Comparison of ENCODE assay signal across 19 cellular contexts in the genomic region with DNA sequence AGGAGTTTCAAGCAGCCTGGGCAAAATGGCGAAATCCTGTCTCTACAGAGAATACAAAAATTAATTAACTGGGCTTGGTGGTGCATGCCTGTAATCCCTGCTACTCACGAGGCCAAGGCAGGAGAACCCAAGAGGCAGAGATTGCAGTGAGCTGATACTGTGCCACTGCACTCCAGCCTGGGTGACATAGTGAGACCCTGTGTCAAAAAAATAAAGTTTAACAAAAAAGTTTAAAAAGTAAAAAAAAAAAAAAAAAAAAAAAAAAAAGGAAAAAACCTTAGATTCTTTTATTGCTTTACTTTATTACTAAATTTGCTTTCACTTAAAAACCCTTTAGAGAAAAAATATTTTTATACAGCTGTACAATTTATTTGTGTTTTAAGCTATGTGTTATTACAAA.
"Had no signal": no experiment of that assay in that cellular context is flagged by ENCODE, and none has a peak within 500 bp of the region (broad histone marks: within the 10 kb centered on the region; RNA-seq: fewer than 3 reads in every experiment).

No MANE protein-coding gene starts in this region.

- ATAC-seq: foreskin keratinocyte, natural killer cell had no signal

- H3K9me3 Mint-ChIP-seq: activated CD4-positive, alpha-beta memory T cell treated with anti-CD3 and anti-CD28 coated beads for 36 hours; activated naive CD4-positive, alpha-beta T cell treated with anti-CD3 and anti-CD28 coated beads, Interleukin-2, amount 10 ng/mL, durations not matched to agents 7 days and 5 days; dendritic cell treated with granulocyte-macrophage colony-stimulating factor and Interleukin-4, amounts not matched to agents 40 ng/mL and 50 ng/mL, for 4 days; immature natural killer cell; natural killer cell; stimulated activated naive CD8-positive, alpha-beta T cell treated with anti-CD3 and anti-CD28 coated beads, Interleukin-15, Interleukin-2, amounts not matched to agents 100 ng/mL and 50 ng/mL, for 24 hours had no signal

- H3K4me3 Mint-ChIP-seq: activated CD4-positive, alpha-beta memory T cell treated with anti-CD3 and anti-CD28 coated beads for 36 hours; activated naive CD4-positive, alpha-beta T cell treated with anti-CD3 and anti-CD28 coated beads, Interleukin-2, amount 10 ng/mL, durations not matched to agents 7 days and 5 days; dendritic cell treated with granulocyte-macrophage colony-stimulating factor and Interleukin-4, amounts not matched to agents 40 ng/mL and 50 ng/mL, for 4 days; immature natural killer cell; natural killer cell; stimulated activated naive CD8-positive, alpha-beta T cell treated with anti-CD3 and anti-CD28 coated beads, Interleukin-15, Interleukin-2, amounts not matched to agents 100 ng/mL and 50 ng/mL, for 24 hours had no signal

- DNase-seq: activated CD4-positive, alpha-beta memory T cell treated with anti-CD3 and anti-CD28 coated beads for 36 hours; activated CD4-positive, alpha-beta T cell treated with anti-CD3 and anti-CD28 coated beads for 48 hours; activated naive CD4-positive, alpha-beta T cell treated with anti-CD3 and anti-CD28 coated beads, Interleukin-2, amount 10 ng/mL, durations not matched to agents 7 days and 5 days; activated T-cell treated with anti-CD3 and anti-CD28 coated beads, Interleukin-2, amount 50 U/mL, for 48 hours; effector CD4-positive, alpha-beta T cell; foreskin keratinocyte; glutamatergic neuron; immature natural killer cell; midbrain; natural killer cell; ovary; stimulated activated CD4-positive, alpha-beta T cell treated with anti-CD3 and anti-CD28 coated beads, Interleukin-12 subunit alpha, Interleukin-12 subunit beta, amount 100 ng/mL, for 4 hours; substantia nigra; T-helper 2 cell; thyroid gland had no signal

- H3K27me3 Mint-ChIP-seq: activated CD4-positive, alpha-beta memory T cell treated with anti-CD3 and anti-CD28 coated beads for 36 hours; activated naive CD4-positive, alpha-beta T cell treated with anti-CD3 and anti-CD28 coated beads, Interleukin-2, amount 10 ng/mL, durations not matched to agents 7 days and 5 days; dendritic cell treated with granulocyte-macrophage colony-stimulating factor and Interleukin-4, amounts not matched to agents 40 ng/mL and 50 ng/mL, for 4 days; stimulated activated naive CD8-positive, alpha-beta T cell treated with anti-CD3 and anti-CD28 coated beads, Interleukin-15, Interleukin-2, amounts not matched to agents 100 ng/mL and 50 ng/mL, for 24 hours had no signal

- H3K27ac ChIP-seq: foreskin keratinocyte, hepatocyte, ovary, prostate gland, thyroid gland had no signal

- H3K36me3 ChIP-seq: ovary, prostate gland, thyroid gland had no signal

- H3K27me3 ChIP-seq: foreskin keratinocyte, hepatocyte, ovary, thyroid gland had no signal

- H3K4me1 ChIP-seq: foreskin keratinocyte, prostate gland, thyroid gland had no signal

- H3K9me3 ChIP-seq: ovary, prostate gland, thyroid gland had no signal

- H3K4me3 ChIP-seq: hepatocyte, ovary, prostate gland, thyroid gland had no signal

- H3K27ac Mint-ChIP-seq: activated CD4-positive, alpha-beta memory T cell treated with anti-CD3 and anti-CD28 coated beads for 36 hours; activated naive CD4-positive, alpha-beta T cell treated with anti-CD3 and anti-CD28 coated beads, Interleukin-2, amount 10 ng/mL, durations not matched to agents 7 days and 5 days; dendritic cell treated with granulocyte-macrophage colony-stimulating factor and Interleukin-4, amounts not matched to agents 40 ng/mL and 50 ng/mL, for 4 days; stimulated activated naive CD8-positive, alpha-beta T cell treated with anti-CD3 and anti-CD28 coated beads, Interleukin-15, Interleukin-2, amounts not matched to agents 100 ng/mL and 50 ng/mL, for 24 hours had no signal

- H3K4me2 ChIP-seq: hepatocyte had no signal

- H2AFZ ChIP-seq: hepatocyte had no signal

- H3K36me3 Mint-ChIP-seq: immature natural killer cell, natural killer cell had no signal
